In genomic region chr1:115088115-115088794, GRCh38 we compare ENCODE assay signal across 13 cellular contexts. TPM values are rescaled to one million over a fixed set of nuclear protein-coding genes. Genes with fewer than 3 reads are reported as not detected.
DNase-seq lines count a peak whose midpoint lies in the region; ATAC-seq and TF ChIP-seq lines count a peak whose summit lies in the region.
"Had no signal": no experiment of that assay in that cellular context is flagged by ENCODE, and none has a peak within 500 bp of the region (broad histone marks: within the 10 kb centered on the region; RNA-seq: fewer than 3 reads in every experiment).

No MANE protein-coding gene starts in this region.

- no peaks in the 10 kb centered on the region for H3K27me3 Mint-ChIP-seq in activated CD4-positive, alpha-beta memory T cell treated with anti-CD3 and anti-CD28 coated beads for 36 hours

- peaks cover 46% of the 10 kb centered on the region for H3K4me1 Mint-ChIP-seq in activated CD4-positive, alpha-beta memory T cell treated with anti-CD3 and anti-CD28 coated beads for 36 hours (ENCODE audit: low read depth)
- peaks cover 57% of the 10 kb centered on the region for H3K4me1 Mint-ChIP-seq in stimulated activated effector memory CD8-positive, alpha-beta T cell treated with anti-CD3 and anti-CD28 coated beads, Interleukin-12 subunit alpha, Interleukin-12 subunit beta, amount 100 ng/mL, for 72 hours

- H3K4me2 ChIP-seq in SK-N-SH = 0 out of 2 replicates have a peak overlapping the region, but pooled peaks have one; percentile 91

- no peaks in the 10 kb centered on the region for H3K36me3 Mint-ChIP-seq in activated CD4-positive, alpha-beta memory T cell treated with anti-CD3 and anti-CD28 coated beads for 36 hours
- H3K36me3 Mint-ChIP-seq in stimulated activated effector memory CD8-positive, alpha-beta T cell treated with anti-CD3 and anti-CD28 coated beads, Interleukin-12 subunit alpha, Interleukin-12 subunit beta, amount 100 ng/mL, for 72 hours = no peaks in the 10 kb centered on the region

- no peak overlapping the region for H3K27ac Mint-ChIP-seq in activated CD4-positive, alpha-beta memory T cell treated with anti-CD3 and anti-CD28 coated beads for 36 hours
- no peak overlapping the region for H3K27ac Mint-ChIP-seq in stimulated activated effector memory CD8-positive, alpha-beta T cell treated with anti-CD3 and anti-CD28 coated beads, Interleukin-12 subunit alpha, Interleukin-12 subunit beta, amount 100 ng/mL, for 72 hours

- CTCF ChIA-PET in SK-N-SH (lab: Yijun Ruan, JAX) = interaction anchor here (0.9 to 7.0 kb wide), 4 partner anchors 24 to 382 kb away, joined by 3 to 46 read pairs (median 11); no protein-coding TSS in a partner anchor
- CTCF ChIA-PET in activated CD4-positive, alpha-beta memory T cell treated with anti-CD3 and anti-CD28 coated beads for 36 hours (lab: Charles Lee) = interaction anchor here (0.8 to 1.3 kb wide), 2 partner anchors 25 to 35 kb away, joined by 3 read pairs; no protein-coding TSS in a partner anchor

- peak overlapping the region in 1 of 2 experiments; percentile 63; a peak in 1 of 4 replicates for H3K4me3 ChIP-seq in SK-N-SH (ENCODE audit: low read depth in 2 of 2, low read length in 1 of 2)
- H3K4me3 ChIP-seq in iPS-18c (ENCODE audit: insufficient read depth, low read depth, low read length) = peak overlapping the region; percentile 70

- no peaks in the 10 kb centered on the region for H3K36me3 ChIP-seq in SK-N-SH (replicated peaks in 1 of 2; ENCODE audit: control insufficient read depth in 1 of 2, insufficient read depth in 2 of 2, low read length in 1 of 2)
- H3K36me3 ChIP-seq: adrenal gland had no signal

- H3K27ac ChIP-seq in SK-N-SH (ENCODE audit: low read depth in 2 of 2, low read length in 1 of 2) = no peak overlapping the region; a peak in 1 of 4 replicates
- H3K27ac ChIP-seq: adrenal gland had no signal

- POLR2A ChIA-PET in SK-N-SH (lab: Yijun Ruan, JAX) = no interaction called here
- POLR2A ChIA-PET in activated CD4-positive, alpha-beta memory T cell treated with anti-CD3 and anti-CD28 coated beads for 36 hours (lab: Charles Lee) = no interaction called here

- DNase-seq in SK-N-SH (peak; percentile 39), SIG-M5 (lab: John Stamatoyannopoulos, UW) (no peak), NCI-H748 (lab: John Stamatoyannopoulos, UW; ENCODE audit: unreplicated experiment) (no peak)
- no peak for DNase-seq in activated CD4-positive, alpha-beta memory T cell treated with anti-CD3 and anti-CD28 coated beads for 36 hours
- no peak for DNase-seq in stimulated activated effector memory CD8-positive, alpha-beta T cell treated with anti-CD3 and anti-CD28 coated beads, Interleukin-12 subunit alpha, Interleukin-12 subunit beta, amount 100 ng/mL, for 72 hours (ENCODE audit: low spot score in 2 of 2)
- DNase-seq: adrenal gland, NCI-H2081 treated with DMSO at 0.1 percent for 48 hours had no signal

- WGBS in SK-N-SH (ENCODE audit: low lambda C conversion rate) = 82% methylated on average over 5 of the region's 5 CpGs

- no peak for TF ChIP-seq EP300 in SK-N-SH (IDR thresholded peaks at IDR 0.05; ENCODE audit: borderline replicate concordance in 1 of 2, low read depth in 1 of 2, low read length in 1 of 2)

- no peaks in the 10 kb centered on the region for H3K9me3 Mint-ChIP-seq in activated CD4-positive, alpha-beta memory T cell treated with anti-CD3 and anti-CD28 coated beads for 36 hours
- no peaks in the 10 kb centered on the region for H3K9me3 Mint-ChIP-seq in stimulated activated effector memory CD8-positive, alpha-beta T cell treated with anti-CD3 and anti-CD28 coated beads, Interleukin-12 subunit alpha, Interleukin-12 subunit beta, amount 100 ng/mL, for 72 hours

- H3K4me3 Mint-ChIP-seq in activated CD4-positive, alpha-beta memory T cell treated with anti-CD3 and anti-CD28 coated beads for 36 hours = peak overlapping the region; percentile 72
- H3K4me3 Mint-ChIP-seq in stimulated activated effector memory CD8-positive, alpha-beta T cell treated with anti-CD3 and anti-CD28 coated beads, Interleukin-12 subunit alpha, Interleukin-12 subunit beta, amount 100 ng/mL, for 72 hours = peak overlapping the region; percentile 75

- no peaks in the 10 kb centered on the region for H3K79me2 ChIP-seq in SK-N-SH (ENCODE audit: insufficient read depth)

- H3K9me3 ChIP-seq in SK-N-SH = no peaks in the 10 kb centered on the region
- no peaks in the 10 kb centered on the region for H3K9me3 ChIP-seq in iPS-18c (ENCODE audit: control insufficient read depth, insufficient read depth, low read length)
- H3K9me3 ChIP-seq: adrenal gland had no signal

- ATAC-seq in SK-N-SH treated with all-trans-retinoic acid at 6 μM for 48 hours (no peak), HG03135 (IDR thresholded peaks at IDR 0.05; ENCODE audit: unreplicated experiment) (no peak)
- ATAC-seq in stimulated activated effector memory CD8-positive, alpha-beta T cell treated with anti-CD3 and anti-CD28 coated beads, Interleukin-12 subunit alpha, Interleukin-12 subunit beta, amount 100 ng/mL, for 72 hours = no peak

- H3K9ac ChIP-seq in SK-N-SH = no peak overlapping the region

- no peak for TF ChIP-seq CTCF in SK-N-SH (IDR thresholded peaks at IDR 0.05)

- H3K27me3 ChIP-seq in SK-N-SH (ENCODE audit: insufficient read depth) = no peaks in the 10 kb centered on the region

- intact Hi-C loops in activated CD4-positive, alpha-beta memory T cell treated with anti-CD3 and anti-CD28 coated beads for 36 hours (cut with micrococcal nuclease) = no loop called here

- no peak overlapping the region for H2AFZ ChIP-seq in SK-N-SH (ENCODE audit: low read depth)

- H3K4me1 ChIP-seq in SK-N-SH (ENCODE audit: control insufficient read depth in 1 of 2, insufficient read depth in 2 of 2, low read depth in 1 of 2, low read length in 1 of 2) = peaks cover 7 to 24% of the 10 kb centered on the region in 2 experiments; a peak in 3 of 4 replicates

- no peaks in the 10 kb centered on the region for H4K20me1 ChIP-seq in SK-N-SH (ENCODE audit: insufficient read depth)

- H3F3A ChIP-seq in SK-N-SH (replicated peaks; ENCODE audit: insufficient read depth) = no peaks in the 10 kb centered on the region

- H3K9me2 ChIP-seq in SK-N-SH = no peaks in the 10 kb centered on the region

- TF ChIP-seq RAD21 in SK-N-SH (IDR thresholded peaks at IDR 0.05; ENCODE audit: low read length) = no peak

TF ChIP-seq in SK-N-SH, 30 proteins besides CTCF, POLR2A, EP300 and RAD21:
- 0 out of 2 replicates have a peak, but pooled peaks have one; percentile 35 for TF ChIP-seq GATA2 (CRISPR knock-in tag; IDR thresholded peaks at IDR 0.05)
- TF ChIP-seq NFIC (IDR thresholded peaks at IDR 0.05; ENCODE audit: borderline replicate concordance) = no peak

TF ChIP-seq in SK-N-SH treated with all-trans-retinoic acid at 6 μM for 48 hours, 23 proteins besides CTCF, POLR2A, EP300 and RAD21 (continues in another document):
- TF ChIP-seq, protein P1, sequence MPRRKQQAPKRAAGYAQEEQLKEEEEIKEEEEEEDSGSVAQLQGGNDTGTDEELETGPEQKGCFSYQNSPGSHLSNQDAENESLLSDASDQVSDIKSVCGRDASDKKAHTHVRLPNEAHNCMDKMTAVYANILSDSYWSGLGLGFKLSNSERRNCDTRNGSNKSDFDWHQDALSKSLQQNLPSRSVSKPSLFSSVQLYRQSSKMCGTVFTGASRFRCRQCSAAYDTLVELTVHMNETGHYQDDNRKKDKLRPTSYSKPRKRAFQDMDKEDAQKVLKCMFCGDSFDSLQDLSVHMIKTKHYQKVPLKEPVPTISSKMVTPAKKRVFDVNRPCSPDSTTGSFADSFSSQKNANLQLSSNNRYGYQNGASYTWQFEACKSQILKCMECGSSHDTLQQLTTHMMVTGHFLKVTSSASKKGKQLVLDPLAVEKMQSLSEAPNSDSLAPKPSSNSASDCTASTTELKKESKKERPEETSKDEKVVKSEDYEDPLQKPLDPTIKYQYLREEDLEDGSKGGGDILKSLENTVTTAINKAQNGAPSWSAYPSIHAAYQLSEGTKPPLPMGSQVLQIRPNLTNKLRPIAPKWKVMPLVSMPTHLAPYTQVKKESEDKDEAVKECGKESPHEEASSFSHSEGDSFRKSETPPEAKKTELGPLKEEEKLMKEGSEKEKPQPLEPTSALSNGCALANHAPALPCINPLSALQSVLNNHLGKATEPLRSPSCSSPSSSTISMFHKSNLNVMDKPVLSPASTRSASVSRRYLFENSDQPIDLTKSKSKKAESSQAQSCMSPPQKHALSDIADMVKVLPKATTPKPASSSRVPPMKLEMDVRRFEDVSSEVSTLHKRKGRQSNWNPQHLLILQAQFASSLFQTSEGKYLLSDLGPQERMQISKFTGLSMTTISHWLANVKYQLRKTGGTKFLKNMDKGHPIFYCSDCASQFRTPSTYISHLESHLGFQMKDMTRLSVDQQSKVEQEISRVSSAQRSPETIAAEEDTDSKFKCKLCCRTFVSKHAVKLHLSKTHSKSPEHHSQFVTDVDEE (CRISPR knock-in tag; IDR thresholded peaks at IDR 0.05) = no peak
- TF ChIP-seq SNAI2 (CRISPR knock-in tag; IDR thresholded peaks at IDR 0.05) = no peak
- no peak for TF ChIP-seq PPARA (CRISPR knock-in tag; IDR thresholded peaks at IDR 0.05; ENCODE audit: borderline replicate concordance)
- TF ChIP-seq ARNTL (CRISPR knock-in tag; IDR thresholded peaks at IDR 0.05; ENCODE audit: borderline replicate concordance, low read depth) = no peak
- no peak for TF ChIP-seq ZNF8 (CRISPR knock-in tag; IDR thresholded peaks at IDR 0.05)
- TF ChIP-seq ZFP3 (CRISPR knock-in tag; IDR thresholded peaks at IDR 0.05) = no peak
- TF ChIP-seq POU6F1 (CRISPR knock-in tag; IDR thresholded peaks at IDR 0.05; ENCODE audit: borderline replicate concordance, low read depth) = no peak

RNA-seq across cellular contexts. Expression of gene TSPAN2, which starts 1.0 kb away (rescaled TPM):
- 0.21 and 0.23 TPM in 2 replicates for polyA plus RNA-seq in SK-N-SH (2012; rRNA removed)
- polyA plus RNA-seq in SK-N-SH (2012; cell fraction: cytosol; rRNA removed) = 0.28 and 0.50 TPM in 2 replicates
- 0.13 and 0.20 TPM in 2 replicates for polyA plus RNA-seq in SK-N-SH (2012; cell fraction: nucleus; rRNA removed)
- total RNA-seq in activated CD4-positive, alpha-beta memory T cell treated with anti-CD3 and anti-CD28 coated beads for 36 hours = 1 to 10 TPM; 2.5 to 2.7 TPM

RNA-seq across cellular contexts. Expression of gene TSHB, which starts 58.6 kb away (rescaled TPM):
- polyA plus RNA-seq in SK-N-SH (2012; rRNA removed) = not detected in 2 replicates
- polyA plus RNA-seq in SK-N-SH (2012; cell fraction: cytosol; rRNA removed) = not detected in 2 replicates
- not detected in 2 replicates for polyA plus RNA-seq in SK-N-SH (2012; cell fraction: nucleus; rRNA removed)
- total RNA-seq in activated CD4-positive, alpha-beta memory T cell treated with anti-CD3 and anti-CD28 coated beads for 36 hours = not detected
- total RNA-seq: A673; adrenal gland; frontal cortex; T-helper 1 cell treated with Interleukin-12 subunit alpha and Interleukin-12 subunit beta and Interleukin-4 antibody, amounts not matched to agents 30 ng/mL and 1 ng/mL, for 36 hours had no signal
- polyA plus RNA-seq: adrenal gland had no signal
